Comparison of ENCODE assay signal across 1 cellular context in the genomic region with DNA sequence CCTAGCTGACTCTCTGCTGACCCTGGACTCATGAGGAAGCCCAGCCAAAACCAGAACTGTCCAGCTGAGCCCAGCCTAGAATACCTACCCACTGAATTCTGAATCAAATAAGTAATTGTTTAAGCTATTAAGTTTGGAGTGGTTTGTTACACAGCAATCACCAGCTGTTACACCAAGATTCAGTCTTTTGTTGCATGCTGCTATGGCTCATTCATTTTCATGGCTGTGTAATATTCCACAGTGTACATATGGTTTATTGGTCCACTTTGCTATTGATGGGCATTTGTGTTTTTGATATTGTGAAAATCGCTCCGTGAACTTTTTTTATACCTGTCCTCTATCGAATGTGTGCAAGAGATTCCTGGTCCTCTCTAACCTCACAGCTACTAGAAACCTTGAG.
TF ChIP-seq lines count a peak whose summit lies in the region.

No MANE protein-coding gene starts in this region.

TF ChIP-seq in K562, 482 proteins besides CTCF, POLR2A, EP300 and RAD21 (continued from another document):
- TF ChIP-seq, protein P1, sequence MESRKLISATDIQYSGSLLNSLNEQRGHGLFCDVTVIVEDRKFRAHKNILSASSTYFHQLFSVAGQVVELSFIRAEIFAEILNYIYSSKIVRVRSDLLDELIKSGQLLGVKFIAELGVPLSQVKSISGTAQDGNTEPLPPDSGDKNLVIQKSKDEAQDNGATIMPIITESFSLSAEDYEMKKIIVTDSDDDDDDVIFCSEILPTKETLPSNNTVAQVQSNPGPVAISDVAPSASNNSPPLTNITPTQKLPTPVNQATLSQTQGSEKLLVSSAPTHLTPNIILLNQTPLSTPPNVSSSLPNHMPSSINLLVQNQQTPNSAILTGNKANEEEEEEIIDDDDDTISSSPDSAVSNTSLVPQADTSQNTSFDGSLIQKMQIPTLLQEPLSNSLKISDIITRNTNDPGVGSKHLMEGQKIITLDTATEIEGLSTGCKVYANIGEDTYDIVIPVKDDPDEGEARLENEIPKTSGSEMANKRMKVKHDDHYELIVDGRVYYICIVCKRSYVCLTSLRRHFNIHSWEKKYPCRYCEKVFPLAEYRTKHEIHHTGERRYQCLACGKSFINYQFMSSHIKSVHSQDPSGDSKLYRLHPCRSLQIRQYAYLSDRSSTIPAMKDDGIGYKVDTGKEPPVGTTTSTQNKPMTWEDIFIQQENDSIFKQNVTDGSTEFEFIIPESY (CRISPR knock-in tag; IDR thresholded peaks at IDR 0.05), result no peak
- no peak for TF ChIP-seq ZNF75A (CRISPR knock-in tag; IDR thresholded peaks at IDR 0.05)
- TF ChIP-seq, protein P2, sequence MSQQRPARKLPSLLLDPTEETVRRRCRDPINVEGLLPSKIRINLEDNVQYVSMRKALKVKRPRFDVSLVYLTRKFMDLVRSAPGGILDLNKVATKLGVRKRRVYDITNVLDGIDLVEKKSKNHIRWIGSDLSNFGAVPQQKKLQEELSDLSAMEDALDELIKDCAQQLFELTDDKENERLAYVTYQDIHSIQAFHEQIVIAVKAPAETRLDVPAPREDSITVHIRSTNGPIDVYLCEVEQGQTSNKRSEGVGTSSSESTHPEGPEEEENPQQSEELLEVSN (IDR thresholded peaks at IDR 0.05; ENCODE audit: borderline replicate concordance in 1 of 2, extremely low read depth in 1 of 2, insufficient read depth in 1 of 2, insufficient read length in 1 of 2, low read depth in 1 of 2, low read length in 1 of 2, poor library complexity in 1 of 2, severe bottlenecking in 1 of 2), result no peak
- TF ChIP-seq BACH1 (tag; IDR thresholded peaks at IDR 0.05), result no peak
- no peak for TF ChIP-seq CAMTA2 (CRISPR knock-in tag; conservative IDR thresholded peaks at IDR 0.05)
- no peak for TF ChIP-seq RBM15 (IDR thresholded peaks at IDR 0.05; ENCODE audit: insufficient read depth, low read length)
- TF ChIP-seq, protein P3, sequence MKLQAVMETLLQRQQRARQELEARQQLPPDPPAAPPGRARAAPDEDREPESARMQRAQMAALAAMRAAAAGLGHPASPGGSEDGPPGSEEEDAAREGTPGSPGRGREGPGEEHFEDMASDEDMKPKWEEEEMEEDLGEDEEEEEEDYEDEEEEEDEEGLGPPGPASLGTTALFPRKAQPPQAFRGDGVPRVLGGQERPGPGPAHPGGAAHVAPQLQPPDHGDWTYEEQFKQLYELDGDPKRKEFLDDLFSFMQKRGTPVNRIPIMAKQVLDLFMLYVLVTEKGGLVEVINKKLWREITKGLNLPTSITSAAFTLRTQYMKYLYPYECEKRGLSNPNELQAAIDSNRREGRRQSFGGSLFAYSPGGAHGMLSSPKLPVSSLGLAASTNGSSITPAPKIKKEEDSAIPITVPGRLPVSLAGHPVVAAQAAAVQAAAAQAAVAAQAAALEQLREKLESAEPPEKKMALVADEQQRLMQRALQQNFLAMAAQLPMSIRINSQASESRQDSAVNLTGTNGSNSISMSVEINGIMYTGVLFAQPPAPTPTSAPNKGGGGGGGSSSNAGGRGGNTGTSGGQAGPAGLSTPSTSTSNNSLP (IDR thresholded peaks at IDR 0.05; ENCODE audit: borderline replicate concordance, low read depth, low read length), result no peak
- TF ChIP-seq, protein P4, sequence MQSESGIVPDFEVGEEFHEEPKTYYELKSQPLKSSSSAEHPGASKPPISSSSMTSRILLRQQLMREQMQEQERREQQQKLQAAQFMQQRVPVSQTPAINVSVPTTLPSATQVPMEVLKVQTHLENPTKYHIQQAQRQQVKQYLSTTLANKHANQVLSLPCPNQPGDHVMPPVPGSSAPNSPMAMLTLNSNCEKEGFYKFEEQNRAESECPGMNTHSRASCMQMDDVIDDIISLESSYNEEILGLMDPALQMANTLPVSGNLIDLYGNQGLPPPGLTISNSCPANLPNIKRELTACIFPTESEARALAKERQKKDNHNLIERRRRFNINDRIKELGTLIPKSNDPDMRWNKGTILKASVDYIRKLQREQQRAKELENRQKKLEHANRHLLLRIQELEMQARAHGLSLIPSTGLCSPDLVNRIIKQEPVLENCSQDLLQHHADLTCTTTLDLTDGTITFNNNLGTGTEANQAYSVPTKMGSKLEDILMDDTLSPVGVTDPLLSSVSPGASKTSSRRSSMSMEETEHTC (IDR thresholded peaks at IDR 0.05), result no peak
- TF ChIP-seq ZNF146 (CRISPR knock-in tag; IDR thresholded peaks at IDR 0.05; ENCODE audit: unreplicated experiment), result peak; percentile 83
- TF ChIP-seq, protein P5, sequence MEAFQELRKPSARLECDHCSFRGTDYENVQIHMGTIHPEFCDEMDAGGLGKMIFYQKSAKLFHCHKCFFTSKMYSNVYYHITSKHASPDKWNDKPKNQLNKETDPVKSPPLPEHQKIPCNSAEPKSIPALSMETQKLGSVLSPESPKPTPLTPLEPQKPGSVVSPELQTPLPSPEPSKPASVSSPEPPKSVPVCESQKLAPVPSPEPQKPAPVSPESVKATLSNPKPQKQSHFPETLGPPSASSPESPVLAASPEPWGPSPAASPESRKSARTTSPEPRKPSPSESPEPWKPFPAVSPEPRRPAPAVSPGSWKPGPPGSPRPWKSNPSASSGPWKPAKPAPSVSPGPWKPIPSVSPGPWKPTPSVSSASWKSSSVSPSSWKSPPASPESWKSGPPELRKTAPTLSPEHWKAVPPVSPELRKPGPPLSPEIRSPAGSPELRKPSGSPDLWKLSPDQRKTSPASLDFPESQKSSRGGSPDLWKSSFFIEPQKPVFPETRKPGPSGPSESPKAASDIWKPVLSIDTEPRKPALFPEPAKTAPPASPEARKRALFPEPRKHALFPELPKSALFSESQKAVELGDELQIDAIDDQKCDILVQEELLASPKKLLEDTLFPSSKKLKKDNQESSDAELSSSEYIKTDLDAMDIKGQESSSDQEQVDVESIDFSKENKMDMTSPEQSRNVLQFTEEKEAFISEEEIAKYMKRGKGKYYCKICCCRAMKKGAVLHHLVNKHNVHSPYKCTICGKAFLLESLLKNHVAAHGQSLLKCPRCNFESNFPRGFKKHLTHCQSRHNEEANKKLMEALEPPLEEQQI (IDR thresholded peaks at IDR 0.05), result no peak
- TF ChIP-seq TCF3 (CRISPR knock-in tag; IDR thresholded peaks at IDR 0.05), result no peak
- no peak for TF ChIP-seq FIP1L1 (IDR thresholded peaks at IDR 0.05; ENCODE audit: low read depth, low read length, poor library complexity, severe bottlenecking)
- no peak for TF ChIP-seq HCFC1 (IDR thresholded peaks at IDR 0.05; ENCODE audit: low read depth, low read length)
